ENCODE assay signal across 8 cellular contexts in the genomic region with DNA sequence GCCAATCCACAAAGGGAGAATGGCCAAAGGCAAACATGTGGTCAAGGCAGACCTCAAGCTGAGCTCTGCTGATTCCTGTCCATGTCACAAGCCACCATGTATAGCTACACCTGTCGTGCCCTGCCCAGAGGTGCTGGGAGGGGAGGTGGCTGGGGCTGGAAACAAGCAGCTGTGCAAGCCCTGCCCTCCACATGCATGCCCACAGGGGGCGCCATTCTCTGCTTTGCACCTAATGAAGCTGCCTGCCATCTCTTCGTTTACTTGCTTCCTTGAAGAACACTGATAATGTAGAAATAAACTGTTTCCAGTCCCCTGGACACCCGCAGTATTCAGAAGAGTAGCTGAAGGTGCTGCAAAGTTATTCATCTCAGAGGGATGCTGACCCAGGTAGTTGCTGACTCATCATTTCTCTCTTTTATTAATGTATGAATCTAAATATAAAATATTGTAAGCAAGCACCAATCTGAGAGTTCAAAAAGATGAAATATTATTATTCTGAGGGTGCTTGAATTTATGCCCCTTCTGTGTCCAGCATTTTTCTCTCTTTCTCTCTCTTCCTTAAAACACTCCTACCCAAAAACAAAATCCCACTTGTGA.
DNase-seq lines count a peak whose midpoint lies in the region; ATAC-seq and TF ChIP-seq lines count a peak whose summit lies in the region.

No MANE protein-coding gene starts in this region.

- DNase-seq in NCI-H1092 treated with DMSO at 0.1 percent for 48 hours (lab: John Stamatoyannopoulos, UW) (peak; percentile 48), iPS DF 4.7 (ENCODE audit: extremely low read depth, low spot score) (peak; percentile 53), OCI-M2 (lab: John Stamatoyannopoulos, UW; ENCODE audit: unreplicated experiment) (no peak)
- DNase-seq in activated T-cell treated with anti-CD3 and anti-CD28 coated beads, Interleukin-2, amount 50 U/mL, for 24 hours: peak; percentile 48
- peak in 2 of 3 experiments; percentile 9 to 40 for DNase-seq in stimulated activated CD4-positive, alpha-beta T cell treated with anti-CD3 and anti-CD28 coated beads, TNF-alpha, amount 100 ng/mL, for 24 hours (ENCODE audit: low read depth in 3 of 3)
- no peak for DNase-seq in activated effector memory CD4-positive, alpha-beta T cell treated with Interleukin-2 at 50 U/mL for 16 hours

- peaks cover 2% of the 10 kb centered on the region for H3K9me3 Mint-ChIP-seq in activated T-cell treated with anti-CD3 and anti-CD28 coated beads, Interleukin-2, amount 50 U/mL, for 24 hours

- no peak overlapping the region for H3K27ac Mint-ChIP-seq in activated T-cell treated with anti-CD3 and anti-CD28 coated beads, Interleukin-2, amount 50 U/mL, for 24 hours

- no peaks in the 10 kb centered on the region for H3K9me2 ChIP-seq in DOHH2 (replicated peaks; ENCODE audit: control insufficient read depth, low read length)

- H3K36me3 Mint-ChIP-seq in activated T-cell treated with anti-CD3 and anti-CD28 coated beads, Interleukin-2, amount 50 U/mL, for 24 hours (ENCODE audit: low read depth): no peaks in the 10 kb centered on the region

- H3K4me1 ChIP-seq in DOHH2 (ENCODE audit: control insufficient read depth, low read length): no peaks in the 10 kb centered on the region

- no peaks in the 10 kb centered on the region for H3K4me1 Mint-ChIP-seq in activated T-cell treated with anti-CD3 and anti-CD28 coated beads, Interleukin-2, amount 50 U/mL, for 24 hours (ENCODE audit: low read depth)

- no peak for ATAC-seq in HG02973 (IDR thresholded peaks at IDR 0.05; ENCODE audit: unreplicated experiment)

- no peak overlapping the region for H3K4me2 ChIP-seq in DOHH2 (ENCODE audit: low read length)

- H4K20me1 ChIP-seq in DOHH2 (ENCODE audit: control insufficient read depth, insufficient read depth, low read depth, low read length): no peaks in the 10 kb centered on the region

- no peaks in the 10 kb centered on the region for H3K79me2 ChIP-seq in DOHH2 (ENCODE audit: control insufficient read depth, low read length)

- H3K4me3 ChIP-seq in DOHH2 (ENCODE audit: low read length): no peak overlapping the region

- TF ChIP-seq CTCF in DOHH2 (IDR thresholded peaks at IDR 0.05; ENCODE audit: low read depth, low read length, poor library complexity, severe bottlenecking): peak; percentile 49

- no peaks in the 10 kb centered on the region for H3K36me3 ChIP-seq in DOHH2 (ENCODE audit: control insufficient read depth, low read length)

- H3K9me3 ChIP-seq in DOHH2 (ENCODE audit: control insufficient read depth, insufficient read depth, low read length): no peaks in the 10 kb centered on the region; the same call in 1 of the 2 replicates

- no peaks in the 10 kb centered on the region for H3F3A ChIP-seq in DOHH2 (ENCODE audit: control insufficient read depth, insufficient read depth)

- H3K27me3 ChIP-seq in DOHH2 (ENCODE audit: control insufficient read depth, low read length): no peaks in the 10 kb centered on the region

- H3K27ac ChIP-seq in DOHH2 (ENCODE audit: low read depth, low read length): no peak overlapping the region

- no peaks in the 10 kb centered on the region for H3K27me3 Mint-ChIP-seq in activated T-cell treated with anti-CD3 and anti-CD28 coated beads, Interleukin-2, amount 50 U/mL, for 24 hours

- H3K4me3 Mint-ChIP-seq in activated T-cell treated with anti-CD3 and anti-CD28 coated beads, Interleukin-2, amount 50 U/mL, for 24 hours: peak overlapping the region; percentile 54

Comparison
In these comparisons a context has a peak if more than half of its experiments do, and no peak if none do; other contexts are left out.
1. DNase-seq: peak in NCI-H1092 treated with DMSO at 0.1 percent for 48 hours (single experiment), activated T-cell treated with anti-CD3 and anti-CD28 coated beads, Interleukin-2, amount 50 U/mL, for 24 hours (single experiment), iPS DF 4.7 (single experiment) and stimulated activated CD4-positive, alpha-beta T cell treated with anti-CD3 and anti-CD28 coated beads, TNF-alpha, amount 100 ng/mL, for 24 hours (2 of 3); none in OCI-M2 (single experiment) and activated effector memory CD4-positive, alpha-beta T cell treated with Interleukin-2 at 50 U/mL for 16 hours (single experiment).